Comparison of ENCODE assay signal across 7 cellular contexts in genomic region chr7:155297517-155298287, GRCh38. TPM values are rescaled to one million over a fixed set of nuclear protein-coding genes. Genes with fewer than 3 reads are reported as not detected.
A peak's percentile ranks its signal among the peaks of the same experiment; 100 is the strongest.
DNase-seq lines count a peak whose midpoint lies in the region; ATAC-seq, FAIRE-seq and TF ChIP-seq lines count a peak whose summit lies in the region.

INSIG1 (plus strand) TSS chr7:155297878; CDS start chr7:155298286, 408 bp downstream.

- peak; percentile 68 for ATAC-seq in GM18505 (IDR thresholded peaks at IDR 0.05; ENCODE audit: unreplicated experiment)
- peak; percentile 45 for ATAC-seq in HG02938 (IDR thresholded peaks at IDR 0.05; ENCODE audit: unreplicated experiment)
- peak; percentile 93 for ATAC-seq in sciatic nerve

- no peaks in the 10 kb centered on the region for H3K27me3 Mint-ChIP-seq in astrocyte (ENCODE audit: low read depth, unreplicated experiment)

- H3K4me1 Mint-ChIP-seq in astrocyte (ENCODE audit: low read depth, unreplicated experiment): peaks cover 23% of the 10 kb centered on the region

- no peak for TF ChIP-seq CTCF in astrocyte (IDR thresholded peaks at IDR 0.05; ENCODE audit: insufficient read depth, low read depth, low read length)

- no peaks in the 10 kb centered on the region for H3K9me3 Mint-ChIP-seq in astrocyte (ENCODE audit: unreplicated experiment)

- FAIRE-seq in astrocyte (lab: Jason Lieb, UNC): no peak

- H3K4me3 Mint-ChIP-seq in astrocyte (ENCODE audit: unreplicated experiment): peak within 1 kb of the TSS; percentile 89

- H3K27ac ChIP-seq in astrocyte (ENCODE audit: low read depth, low read length): peak within 1 kb of the TSS; percentile 89

- DNase-seq in NCI-H187 (lab: John Stamatoyannopoulos, UW) (peak; percentile 89 to 95), T-helper 22 cell (ENCODE audit: low read depth) (peak; percentile 83), astrocyte (ENCODE audit: low read depth) (peak; percentile 77), hepatic stellate cell (ENCODE audit: low spot score) (peak; percentile 98), sciatic nerve (ENCODE audit: low spot score) (peak; percentile 95)

- peak within 1 kb of the TSS; percentile 77 for H3K4me3 ChIP-seq in astrocyte (ENCODE audit: insufficient read depth, low read depth, low read length)

- peak within 1 kb of the TSS; percentile 92 for H3K9ac ChIP-seq in astrocyte (ENCODE audit: low read length)

- no peaks in the 10 kb centered on the region for H3K27me3 ChIP-seq in astrocyte (ENCODE audit: insufficient read depth, low read length)

- H3K4me2 ChIP-seq in astrocyte (ENCODE audit: low read length): peak within 1 kb of the TSS; percentile 91

- no peaks in the 10 kb centered on the region for H3K9me3 ChIP-seq in astrocyte (ENCODE audit: insufficient read depth, low read depth, low read length)

- peak within 1 kb of the TSS; percentile 69 for H2AFZ ChIP-seq in astrocyte (ENCODE audit: low read depth, low read length)

- peaks cover 27% of the 10 kb centered on the region for H3K4me1 ChIP-seq in astrocyte (ENCODE audit: insufficient read depth, low read length)

- intact Hi-C loops in sciatic nerve (cut with DNase I): no loop called here

- peak within 1 kb of the TSS; percentile 85 for H3K27ac Mint-ChIP-seq in astrocyte (ENCODE audit: unreplicated experiment)

- peaks cover 12% of the 10 kb centered on the region for H3K36me3 ChIP-seq in astrocyte (ENCODE audit: insufficient read depth, low read length)

- peaks cover 43% of the 10 kb centered on the region for H4K20me1 ChIP-seq in astrocyte (ENCODE audit: insufficient read depth, low read length)

- H3K36me3 Mint-ChIP-seq in astrocyte (ENCODE audit: low read depth, unreplicated experiment): peaks cover 4% of the 10 kb centered on the region

- peak; percentile 96 for TF ChIP-seq POLR2A in GM18505 (IDR thresholded peaks at IDR 0.05; ENCODE audit: borderline replicate concordance, extremely low read depth, insufficient read depth, insufficient read length)

- H3K79me2 ChIP-seq in astrocyte (ENCODE audit: insufficient read depth, low read length): peaks cover 46% of the 10 kb centered on the region

RNA-seq across cellular contexts. Expression of gene INSIG1, which starts in this region (rescaled TPM):
- total RNA-seq in astrocyte: 37.7 and 55.7 TPM in 2 replicates
- 116 TPM for total RNA-seq in sciatic nerve

Comparison
In these comparisons a context has a peak if more than half of its experiments do, and no peak if none do; other contexts are left out.
1. Peak in every context shown above with its lines: DNase-seq, ATAC-seq, H3K4me3 ChIP-seq and H3K27ac ChIP-seq.